39 cellular contexts compared by ENCODE assay signal in genomic region chr22:32793604-32794003, GRCh38. TPM values are rescaled to one million over a fixed set of nuclear protein-coding genes. Genes with fewer than 3 reads are reported as not detected.
"Had no signal": no experiment of that assay in that cellular context is flagged by ENCODE, and none has a peak within 500 bp of the region (broad histone marks: within the 10 kb centered on the region; RNA-seq: fewer than 3 reads in every experiment).

No MANE protein-coding gene starts in this region.

- H3K4me3 ChIP-seq: body of pancreas, breast epithelium, cardiac muscle cell had no signal

- H3K9me3 ChIP-seq: body of pancreas, breast epithelium had no signal

- FAIRE-seq: astrocyte, TTC549 had no signal

- H3K27ac Mint-ChIP-seq: activated B cell treated with CpG ODN at 0.5 μM for 24 hours; activated CD4-positive, alpha-beta memory T cell treated with anti-CD3 and anti-CD28 coated beads, Interleukin-2, amount 10 ng/mL, durations not matched to agents 7 days and 5 days; activated CD4-positive, alpha-beta T cell treated with anti-CD3 and anti-CD28 coated beads, Interleukin-2, amount 10 ng/mL, durations not matched to agents 24 days and 14 days; activated CD8-positive, alpha-beta memory T cell treated with anti-CD3 and anti-CD28 coated beads, Interleukin-2, amount 10 ng/mL, durations not matched to agents 7 days and 5 days; activated CD8-positive, alpha-beta T cell treated with anti-CD3 and anti-CD28 coated beads, Interleukin-2, amount 10 ng/mL, durations not matched to agents 7 days and 5 days; activated naive CD4-positive, alpha-beta T cell treated with anti-CD3 and anti-CD28 coated beads, Interleukin-2, amount 10 ng/mL, durations not matched to agents 7 days and 5 days; activated naive CD4-positive, alpha-beta T cell treated with anti-CD3 and anti-CD28 coated beads, Interleukin-2, amount 50 U/mL, for 24 hours; activated naive CD8-positive, alpha-beta T cell; activated naive CD8-positive, alpha-beta T cell treated with anti-CD3 and anti-CD28 coated beads, Interleukin-2, amount 10 ng/mL, durations not matched to agents 7 days and 5 days; activated naive CD8-positive, alpha-beta T cell treated with anti-CD3 and anti-CD28 coated beads, Interleukin-2, amount 50 U/mL, for 24 hours; activated T-cell treated with anti-CD3 and anti-CD28 coated beads, Interleukin-2, amount 50 U/mL, for 24 hours; activated T-helper 2 cell treated with anti-CD3 and anti-CD28 coated beads, Interferon-gamma antibody, Interleukin-2, Interleukin-4, amounts not matched to agents 10 μg/mL and 5 μg/mL and 100 μg/mL, durations not matched to agents 14 hours and 24 hours and 36 hours; T-helper 1 cell treated with Interleukin-12 subunit alpha and Interleukin-12 subunit beta and Interleukin-4 antibody, amounts not matched to agents 30 μg/mL and 1 μg/mL, for 36 hours; T-helper 2 cell treated with Interferon-gamma antibody and Interleukin-4, amounts not matched to agents 5 μg/mL and 100 μg/mL, for 36 hours had no signal

- H3K27ac ChIP-seq: body of pancreas, brain microvascular endothelial cell, breast epithelium, cardiac muscle cell, VCaP had no signal

- H3K36me3 ChIP-seq: brain microvascular endothelial cell, breast epithelium, cardiac muscle cell had no signal

- H3K9me3 Mint-ChIP-seq: activated B cell treated with CpG ODN at 0.5 μM for 24 hours; activated CD4-positive, alpha-beta memory T cell treated with anti-CD3 and anti-CD28 coated beads, Interleukin-2, amount 10 ng/mL, durations not matched to agents 7 days and 5 days; activated CD4-positive, alpha-beta T cell treated with anti-CD3 and anti-CD28 coated beads, Interleukin-2, amount 10 ng/mL, durations not matched to agents 24 days and 14 days; activated naive CD4-positive, alpha-beta T cell treated with anti-CD3 and anti-CD28 coated beads, Interleukin-2, amount 10 ng/mL, durations not matched to agents 7 days and 5 days; activated naive CD4-positive, alpha-beta T cell treated with anti-CD3 and anti-CD28 coated beads, Interleukin-2, amount 50 U/mL, for 24 hours; activated naive CD8-positive, alpha-beta T cell treated with anti-CD3 and anti-CD28 coated beads, Interleukin-2, amount 10 ng/mL, durations not matched to agents 7 days and 5 days; activated naive CD8-positive, alpha-beta T cell treated with anti-CD3 and anti-CD28 coated beads, Interleukin-2, amount 50 U/mL, for 24 hours; activated T-cell treated with anti-CD3 and anti-CD28 coated beads, Interleukin-2, amount 50 U/mL, for 24 hours; activated T-helper 2 cell treated with anti-CD3 and anti-CD28 coated beads, Interferon-gamma antibody, Interleukin-2, Interleukin-4, amounts not matched to agents 10 μg/mL and 5 μg/mL and 100 μg/mL, durations not matched to agents 14 hours and 24 hours and 36 hours; central memory CD8-positive, alpha-beta T cell; T-helper 1 cell treated with Interleukin-12 subunit alpha and Interleukin-12 subunit beta and Interleukin-4 antibody, amounts not matched to agents 30 μg/mL and 1 μg/mL, for 36 hours; T-helper 2 cell treated with Interferon-gamma antibody and Interleukin-4, amounts not matched to agents 5 μg/mL and 100 μg/mL, for 36 hours had no signal

- H3K4me3 Mint-ChIP-seq: activated B cell treated with CpG ODN at 0.5 μM for 24 hours; activated CD4-positive, alpha-beta memory T cell treated with anti-CD3 and anti-CD28 coated beads, Interleukin-2, amount 10 ng/mL, durations not matched to agents 7 days and 5 days; activated CD4-positive, alpha-beta T cell treated with anti-CD3 and anti-CD28 coated beads, Interleukin-2, amount 10 ng/mL, durations not matched to agents 24 days and 14 days; activated CD8-positive, alpha-beta memory T cell treated with anti-CD3 and anti-CD28 coated beads, Interleukin-2, amount 10 ng/mL, durations not matched to agents 7 days and 5 days; activated CD8-positive, alpha-beta T cell treated with anti-CD3 and anti-CD28 coated beads, Interleukin-2, amount 10 ng/mL, durations not matched to agents 7 days and 5 days; activated naive CD4-positive, alpha-beta T cell treated with anti-CD3 and anti-CD28 coated beads, Interleukin-2, amount 10 ng/mL, durations not matched to agents 7 days and 5 days; activated naive CD4-positive, alpha-beta T cell treated with anti-CD3 and anti-CD28 coated beads, Interleukin-2, amount 50 U/mL, for 24 hours; activated naive CD8-positive, alpha-beta T cell; activated naive CD8-positive, alpha-beta T cell treated with anti-CD3 and anti-CD28 coated beads, Interleukin-2, amount 10 ng/mL, durations not matched to agents 7 days and 5 days; activated naive CD8-positive, alpha-beta T cell treated with anti-CD3 and anti-CD28 coated beads, Interleukin-2, amount 50 U/mL, for 24 hours; activated T-cell treated with anti-CD3 and anti-CD28 coated beads, Interleukin-2, amount 50 U/mL, for 24 hours; central memory CD8-positive, alpha-beta T cell; T-helper 1 cell treated with Interleukin-12 subunit alpha and Interleukin-12 subunit beta and Interleukin-4 antibody, amounts not matched to agents 30 μg/mL and 1 μg/mL, for 36 hours; T-helper 2 cell treated with Interferon-gamma antibody and Interleukin-4, amounts not matched to agents 5 μg/mL and 100 μg/mL, for 36 hours had no signal

- ATAC-seq: activated CD8-positive, alpha-beta memory T cell treated with anti-CD3 and anti-CD28 coated beads, Interleukin-2, amount 10 ng/mL, durations not matched to agents 7 days and 5 days; activated CD8-positive, alpha-beta T cell treated with anti-CD3 and anti-CD28 coated beads, Interleukin-2, amount 10 ng/mL, durations not matched to agents 7 days and 5 days; activated naive CD8-positive, alpha-beta T cell treated with anti-CD3 and anti-CD28 coated beads, Interleukin-2, amount 50 U/mL, for 24 hours; body of pancreas had no signal

- H3K36me3 Mint-ChIP-seq: activated CD8-positive, alpha-beta memory T cell treated with anti-CD3 and anti-CD28 coated beads, Interleukin-2, amount 10 ng/mL, durations not matched to agents 7 days and 5 days; activated naive CD4-positive, alpha-beta T cell treated with anti-CD3 and anti-CD28 coated beads, Interleukin-2, amount 10 ng/mL, durations not matched to agents 7 days and 5 days; activated naive CD4-positive, alpha-beta T cell treated with anti-CD3 and anti-CD28 coated beads, Interleukin-2, amount 50 U/mL, for 24 hours; activated naive CD8-positive, alpha-beta T cell; activated naive CD8-positive, alpha-beta T cell treated with anti-CD3 and anti-CD28 coated beads, Interleukin-2, amount 10 ng/mL, durations not matched to agents 7 days and 5 days had no signal

- H3K27me3 ChIP-seq: body of pancreas, brain microvascular endothelial cell, breast epithelium, cardiac muscle cell had no signal

- DNase-seq: activated B cell treated with CpG ODN at 0.5 μM for 24 hours; activated CD4-positive, alpha-beta memory T cell treated with anti-CD3 and anti-CD28 coated beads, Interleukin-2, amount 10 ng/mL, durations not matched to agents 7 days and 5 days; activated CD4-positive, alpha-beta T cell treated with anti-CD3 and anti-CD28 coated beads for 4 hours; activated CD4-positive, alpha-beta T cell treated with anti-CD3 and anti-CD28 coated beads, Interleukin-2, amount 10 ng/mL, durations not matched to agents 24 days and 14 days; activated CD4-positive, alpha-beta T cell treated with anti-CD3 and anti-CD28 coated beads, Interleukin-2, amount 50 U/mL, for 1 hour; activated CD4-positive, alpha-beta T cell treated with anti-CD3 and anti-CD28 coated beads, Interleukin-2, amount 50 U/mL, for 4 hours; activated CD4-positive, CD25-positive, alpha-beta regulatory T cell treated with anti-CD3 and anti-CD28 coated beads, Interleukin-2, amount 50 U/mL, for 72 hours; activated CD8-positive, alpha-beta memory T cell treated with anti-CD3 and anti-CD28 coated beads for 24 hours; activated CD8-positive, alpha-beta memory T cell treated with anti-CD3 and anti-CD28 coated beads, Interleukin-2, amount 10 ng/mL, durations not matched to agents 7 days and 5 days; activated CD8-positive, alpha-beta memory T cell treated with anti-CD3 and anti-CD28 coated beads, Interleukin-2, amount 50 U/mL, for 48 hours; activated CD8-positive, alpha-beta T cell treated with anti-CD3 and anti-CD28 coated beads, Interleukin-2, amount 10 ng/mL, durations not matched to agents 7 days and 5 days; activated effector memory CD4-positive, alpha-beta T cell treated with Interleukin-2 at 50 U/mL for 16 hours; activated gamma-delta T cell; activated naive CD4-positive, alpha-beta T cell treated with anti-CD3 and anti-CD28 coated beads, Interleukin-2, amount 10 ng/mL, durations not matched to agents 7 days and 5 days; activated naive CD4-positive, alpha-beta T cell treated with Interleukin-2 at 50 U/mL for 16 hours; activated naive CD8-positive, alpha-beta T cell treated with anti-CD3 and anti-CD28 coated beads, Interleukin-2, amount 10 ng/mL, durations not matched to agents 7 days and 5 days; activated naive CD8-positive, alpha-beta T cell treated with anti-CD3 and anti-CD28 coated beads, Interleukin-2, amount 50 U/mL, for 24 hours; activated T-cell treated with anti-CD3 and anti-CD28 coated beads, Interleukin-2, amount 50 U/mL, for 24 hours; activated T-cell treated with anti-CD3 and anti-CD28 coated beads, Interleukin-2, amount 50 U/mL, for 48 hours; amniotic stem cell; aorta; body of pancreas; brain microvascular endothelial cell; caudate nucleus; cerebellar nuclear complex; T-helper 1 cell; T-helper 2 cell; T-helper 9 cell had no signal

- H3K4me1 Mint-ChIP-seq: activated B cell treated with CpG ODN at 0.5 μM for 24 hours; activated CD4-positive, alpha-beta memory T cell treated with anti-CD3 and anti-CD28 coated beads, Interleukin-2, amount 10 ng/mL, durations not matched to agents 7 days and 5 days; activated CD8-positive, alpha-beta memory T cell treated with anti-CD3 and anti-CD28 coated beads, Interleukin-2, amount 10 ng/mL, durations not matched to agents 7 days and 5 days; activated naive CD4-positive, alpha-beta T cell treated with anti-CD3 and anti-CD28 coated beads, Interleukin-2, amount 10 ng/mL, durations not matched to agents 7 days and 5 days; activated naive CD4-positive, alpha-beta T cell treated with anti-CD3 and anti-CD28 coated beads, Interleukin-2, amount 50 U/mL, for 24 hours; activated naive CD8-positive, alpha-beta T cell treated with anti-CD3 and anti-CD28 coated beads, Interleukin-2, amount 10 ng/mL, durations not matched to agents 7 days and 5 days; activated naive CD8-positive, alpha-beta T cell treated with anti-CD3 and anti-CD28 coated beads, Interleukin-2, amount 50 U/mL, for 24 hours; central memory CD8-positive, alpha-beta T cell had no signal

RNA-seq across cellular contexts. Expression of gene TIMP3, which starts 7.9 kb away (rescaled TPM):
- total RNA-seq: activated B cell treated with CpG ODN at 0.5 μM for 24 hours; activated CD4-positive, alpha-beta memory T cell treated with anti-CD3 and anti-CD28 coated beads, Interleukin-2, amount 10 ng/mL, durations not matched to agents 7 days and 5 days; activated CD4-positive, alpha-beta T cell treated with anti-CD3 and anti-CD28 coated beads, Interleukin-2, amount 10 ng/mL, durations not matched to agents 24 days and 14 days; activated CD8-positive, alpha-beta memory T cell treated with anti-CD3 and anti-CD28 coated beads, Interleukin-2, amount 10 ng/mL, durations not matched to agents 7 days and 5 days; activated CD8-positive, alpha-beta T cell treated with anti-CD3 and anti-CD28 coated beads, Interleukin-2, amount 10 ng/mL, durations not matched to agents 7 days and 5 days had no signal
